1 cellular context compared by ENCODE assay signal in genomic region chr6:109139109-109139508, GRCh38.
TF ChIP-seq lines count a peak whose summit lies in the region.

No MANE protein-coding gene starts in this region.

TF ChIP-seq in endothelial cell of umbilical vein, 7 proteins besides CTCF, POLR2A, EP300 and RAD21:
- no peak for TF ChIP-seq GATA2 (IDR thresholded peaks at IDR 0.05; ENCODE audit: insufficient read depth, insufficient read length, low read depth, low read length)
- TF ChIP-seq FOS (IDR thresholded peaks at IDR 0.05; ENCODE audit: borderline replicate concordance, insufficient read depth, low read length) = peak; percentile 18
- no peak for TF ChIP-seq MYC (IDR thresholded peaks at IDR 0.05; ENCODE audit: low read depth, low read length)
- TF ChIP-seq JUN (IDR thresholded peaks at IDR 0.05; ENCODE audit: borderline replicate concordance, insufficient read depth, insufficient read length, low read depth) = peak; percentile 22
